Comparison of ENCODE assay signal across 8 cellular contexts in the genomic region with DNA sequence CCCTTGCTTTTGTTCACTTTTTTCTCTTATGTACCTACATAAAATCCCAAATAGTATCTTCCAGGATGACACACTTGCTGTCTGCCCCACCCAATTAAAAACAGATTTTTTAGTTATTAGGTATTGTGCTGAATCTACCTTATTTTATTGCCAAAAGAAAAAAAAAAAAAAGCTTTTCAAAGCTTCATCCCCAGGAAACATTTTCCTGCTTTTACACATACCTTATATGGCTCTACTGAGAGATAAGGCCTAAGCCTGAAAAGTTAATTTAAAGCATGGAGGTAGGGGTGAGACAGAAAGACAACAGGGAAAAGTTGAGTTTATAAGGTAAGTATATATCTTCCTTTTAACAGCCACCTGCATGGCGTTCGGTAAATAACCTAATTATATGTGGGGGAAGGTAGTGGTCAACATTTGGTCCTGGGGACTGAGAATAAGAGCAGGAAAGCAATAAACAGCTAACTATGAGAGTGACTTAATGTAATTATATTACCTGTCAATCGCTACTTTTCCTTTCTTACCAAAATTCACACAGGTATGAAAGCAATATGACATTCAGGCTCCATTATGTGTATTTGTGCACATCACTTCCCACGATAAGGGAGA. TPM values are rescaled to one million over a fixed set of nuclear protein-coding genes. Genes with fewer than 3 reads are reported as not detected.
DNase-seq lines count a peak whose midpoint lies in the region; TF ChIP-seq lines count a peak whose summit lies in the region.

No MANE protein-coding gene starts in this region.

- peak overlapping the region; percentile 86 for H3K4me2 ChIP-seq in osteoblast (ENCODE audit: insufficient read depth, low read length)

- H2AFZ ChIP-seq in osteoblast (ENCODE audit: low read length): no peak overlapping the region

- H3K4me1 ChIP-seq in ES-I3 (ENCODE audit: insufficient read depth, low read length): peaks cover 30% of the 10 kb centered on the region
- H3K4me1 ChIP-seq in NT2/D1 (ENCODE audit: insufficient read depth, insufficient read length): peaks cover 3% of the 10 kb centered on the region
- H3K4me1 ChIP-seq in ectodermal cell (ENCODE audit: control insufficient read depth, insufficient read depth, low read length): peaks cover 8% of the 10 kb centered on the region
- peaks cover 29% of the 10 kb centered on the region for H3K4me1 ChIP-seq in osteoblast (ENCODE audit: insufficient read depth, low read length)

- H4K20me1 ChIP-seq in osteoblast (ENCODE audit: insufficient read depth, low read length): peaks cover 24% of the 10 kb centered on the region

- no peak for TF ChIP-seq CTCF in osteoblast (IDR thresholded peaks at IDR 0.05; ENCODE audit: extremely low read depth, low read depth, low read length)

- H3K4me3 ChIP-seq in NT2/D1 (ENCODE audit: insufficient read length, low read depth) (peak overlapping the region; percentile 82), ectodermal cell (ENCODE audit: insufficient read depth, low read depth, low read length) (peak overlapping the region; percentile 57), osteoblast (ENCODE audit: insufficient read depth, low read length) (no peak overlapping the region)

- no peaks in the 10 kb centered on the region for H3K9me3 ChIP-seq in ES-I3 (ENCODE audit: control insufficient read depth, insufficient read depth, low read length)
- H3K9me3 ChIP-seq in NT2/D1 (ENCODE audit: insufficient read depth, low read length): no peaks in the 10 kb centered on the region
- H3K9me3 ChIP-seq in ectodermal cell (ENCODE audit: control insufficient read depth, low read length): no peaks in the 10 kb centered on the region
- no peaks in the 10 kb centered on the region for H3K9me3 ChIP-seq in osteoblast (ENCODE audit: low read depth, low read length)

- no peak overlapping the region for H3K27ac ChIP-seq in ectodermal cell (ENCODE audit: insufficient read depth, low read depth, low read length, poor library complexity, severe bottlenecking)
- peak overlapping the region; percentile 59 for H3K27ac ChIP-seq in osteoblast (ENCODE audit: low read depth, low read length)

- DNase-seq in NT2/D1 (ENCODE audit: low read depth, low spot score) (no peak), osteoblast (ENCODE audit: insufficient read length, low spot score, missing footprints) (peak; percentile 10), NCI-H1694 (lab: John Stamatoyannopoulos, UW) (no peak), NOMO-1 (lab: John Stamatoyannopoulos, UW; ENCODE audit: unreplicated experiment in 2 of 2) (no peak), NCI-H1417 treated with DMSO at 0.1 percent for 48 hours (lab: John Stamatoyannopoulos, UW) (no peak)
- DNase-seq in central memory CD4-positive, alpha-beta T cell: no peak

- peaks cover 61% of the 10 kb centered on the region for H3K79me2 ChIP-seq in osteoblast (ENCODE audit: insufficient read depth, low read length)

- no peaks in the 10 kb centered on the region for H3K27me3 ChIP-seq in NT2/D1 (ENCODE audit: insufficient read depth, insufficient read length)
- no peaks in the 10 kb centered on the region for H3K27me3 ChIP-seq in ectodermal cell (ENCODE audit: control insufficient read depth, insufficient read depth, low read length, poor library complexity, severe bottlenecking)
- H3K27me3 ChIP-seq in osteoblast (ENCODE audit: insufficient read depth, low read length): no peaks in the 10 kb centered on the region

- WGBS in ectodermal cell, 2 experiments: 43 to 46% methylated on average over 3 to 4 of the region's 4 CpGs

- peak overlapping the region; percentile 90 for H3K9ac ChIP-seq in ES-I3 (ENCODE audit: low read depth, low read length)
- H3K9ac ChIP-seq in NT2/D1 (ENCODE audit: insufficient read length, low read depth): peak overlapping the region; percentile 94

- H3K36me3 ChIP-seq in ES-I3 (ENCODE audit: insufficient read depth, low read length) (no peaks in the 10 kb centered on the region; the same call in 1 of the 2 replicates), NT2/D1 (ENCODE audit: insufficient read depth, insufficient read length, low read length) (peaks cover 25% of the 10 kb centered on the region), ectodermal cell (ENCODE audit: control insufficient read depth, insufficient read depth, low read length) (no peaks in the 10 kb centered on the region), osteoblast (ENCODE audit: insufficient read depth, low read length) (no peaks in the 10 kb centered on the region)

RNA-seq across cellular contexts. Expression of gene BOLA1, which starts 54.6 kb away (rescaled TPM):
- polyA plus RNA-seq in ectodermal cell (2013, experiment 1 of 4): 8.5 TPM
- 6.8 TPM for polyA plus RNA-seq in ectodermal cell (2013, experiment 2 of 4)
- 8.1 TPM for polyA plus RNA-seq in ectodermal cell (2013, experiment 3 of 4)
- polyA plus RNA-seq in ectodermal cell (2013, experiment 4 of 4): 7.9 TPM
- 6.9 and 7.7 TPM in 2 replicates for total RNA-seq in osteoblast
